ENCODE assay signal across 15 cellular contexts in genomic region chr22:23438216-23438615, GRCh38.
"Had no signal": no experiment of that assay in that cellular context is flagged by ENCODE, and none has a peak within 500 bp of the region (broad histone marks: within the 10 kb centered on the region; RNA-seq: fewer than 3 reads in every experiment).

No MANE protein-coding gene starts in this region.

- DNase-seq: foreskin keratinocyte; immature natural killer cell; left ventricle myocardium inferior; lower lobe of right lung; midbrain; small intestine; stimulated activated CD4-positive, alpha-beta T cell treated with anti-CD3 and anti-CD28 coated beads, Interleukin-12 subunit alpha, Interleukin-12 subunit beta, amount 100 ng/mL, for 4 hours; stimulated activated naive CD4-positive, alpha-beta T cell; upper lobe of left lung had no signal

- H3K27ac ChIP-seq: foreskin keratinocyte, left ventricle myocardium inferior, lower lobe of right lung, upper lobe of left lung, vagina had no signal

- ATAC-seq: foreskin keratinocyte; lower lobe of right lung; natural killer cell treated with Interleukin-12 subunit alpha and Interleukin-12 subunit beta and Interleukin-15 and Interleukin-18, amount 100 ng/mL, for 72 hours had no signal

- H3K4me1 ChIP-seq: foreskin keratinocyte, lower lobe of right lung had no signal

- H3K9me3 Mint-ChIP-seq: dendritic cell treated with granulocyte-macrophage colony-stimulating factor and Interleukin-4, amounts not matched to agents 40 ng/mL and 50 ng/mL, for 4 days; memory B cell; natural killer cell treated with Interleukin-12 subunit alpha and Interleukin-12 subunit beta and Interleukin-15 and Interleukin-18, amount 100 ng/mL, for 72 hours had no signal

- H3K9me3 ChIP-seq: left ventricle myocardium inferior, lower lobe of right lung, upper lobe of left lung, vagina had no signal

- H3K27ac Mint-ChIP-seq: dendritic cell treated with granulocyte-macrophage colony-stimulating factor and Interleukin-4, amounts not matched to agents 40 ng/mL and 50 ng/mL, for 4 days; immature natural killer cell; memory B cell; natural killer cell treated with Interleukin-12 subunit alpha and Interleukin-12 subunit beta and Interleukin-15 and Interleukin-18, amount 100 ng/mL, for 72 hours had no signal

- FAIRE-seq: colon, keratinocyte, small intestine had no signal

- H3K4me3 Mint-ChIP-seq: dendritic cell treated with granulocyte-macrophage colony-stimulating factor and Interleukin-4, amounts not matched to agents 40 ng/mL and 50 ng/mL, for 4 days; immature natural killer cell; memory B cell; natural killer cell treated with Interleukin-12 subunit alpha and Interleukin-12 subunit beta and Interleukin-15 and Interleukin-18, amount 100 ng/mL, for 72 hours had no signal

- H3K4me3 ChIP-seq: left ventricle myocardium inferior, lower lobe of right lung, upper lobe of left lung, vagina had no signal

- H3K36me3 ChIP-seq: left ventricle myocardium inferior, lower lobe of right lung, upper lobe of left lung, vagina had no signal

- H3K36me3 Mint-ChIP-seq: immature natural killer cell; memory B cell; natural killer cell treated with Interleukin-12 subunit alpha and Interleukin-12 subunit beta and Interleukin-15 and Interleukin-18, amount 100 ng/mL, for 72 hours had no signal

- H3K27me3 ChIP-seq: foreskin keratinocyte, upper lobe of left lung, vagina had no signal
